Comparison of ENCODE assay signal across 8 cellular contexts in the genomic region with DNA sequence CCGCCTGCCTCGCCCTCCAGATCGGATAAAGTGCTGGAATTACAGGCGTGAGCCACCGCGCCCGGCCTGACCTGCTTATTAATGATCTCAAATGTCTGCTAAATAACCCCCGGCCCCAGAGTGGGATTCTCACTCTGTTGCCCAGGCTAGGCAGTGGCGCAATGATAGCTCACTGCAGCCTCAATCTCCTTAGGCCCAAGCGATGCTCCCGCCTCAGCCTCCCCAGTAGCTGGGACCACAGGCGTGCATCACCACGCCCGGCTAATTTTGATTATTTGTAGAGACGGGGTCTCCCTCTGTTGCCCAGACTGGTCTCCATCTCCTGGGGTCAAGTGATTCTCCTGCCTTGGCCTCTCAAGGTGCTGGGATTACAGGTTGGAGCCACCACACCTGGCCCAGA. TPM values are rescaled to one million over a fixed set of nuclear protein-coding genes. Genes with fewer than 3 reads are reported as not detected.
DNase-seq lines count a peak whose midpoint lies in the region; TF ChIP-seq lines count a peak whose summit lies in the region.

No MANE protein-coding gene starts in this region.

- H3K4me3 ChIP-seq in GM12864 (ENCODE audit: low read depth, low read length) (peak overlapping the region; percentile 92), skeletal muscle cell (ENCODE audit: low read depth, low read length) (peak overlapping the region; percentile 76)

- no peak overlapping the region for H3K27ac Mint-ChIP-seq in endothelial cell (ENCODE audit: unreplicated experiment)

- peak overlapping the region; percentile 93 for H3K4me3 Mint-ChIP-seq in endothelial cell (ENCODE audit: unreplicated experiment)

- H3K27ac ChIP-seq in RWPE1: peak overlapping the region; percentile 100

- H3K27me3 Mint-ChIP-seq in endothelial cell (ENCODE audit: unreplicated experiment): peaks cover 20% of the 10 kb centered on the region

- no peak for DNase-seq in GM12864 (ENCODE audit: low read depth)
- no peak for DNase-seq in RWPE1 (ENCODE audit: low spot score)
- DNase-seq in endothelial cell (ENCODE audit: low spot score): no peak
- no peak for DNase-seq in skeletal muscle cell (ENCODE audit: low read depth)
- DNase-seq in stimulated activated CD4-positive, alpha-beta T cell treated with anti-CD3 and anti-CD28 coated beads, Interleukin-2, amount 100 ng/mL, for 24 hours: no peak
- DNase-seq in NCI-H2196 (lab: John Stamatoyannopoulos, UW; ENCODE audit: unreplicated experiment): no peak
- no peak for DNase-seq in DMS 273 (lab: John Stamatoyannopoulos, UW; ENCODE audit: unreplicated experiment)
- no peak for DNase-seq in activated CD4-positive, alpha-beta T cell treated with anti-CD3 and anti-CD28 coated beads, Interleukin-2, amount 50 U/mL, for 48 hours

- no peak for TF ChIP-seq CTCF in GM12864 (IDR thresholded peaks at IDR 0.05; ENCODE audit: low read depth, low read length, missing control alignments)
- no peak for TF ChIP-seq CTCF in RWPE1 (conservative IDR thresholded peaks at IDR 0.05; ENCODE audit: low read depth)
- no peak for TF ChIP-seq CTCF in endothelial cell (IDR thresholded peaks at IDR 0.05; ENCODE audit: unreplicated experiment)

- no peaks in the 10 kb centered on the region for H3K36me3 Mint-ChIP-seq in endothelial cell (ENCODE audit: low read depth, unreplicated experiment)

- CTCF ChIA-PET in RWPE1 (lab: Yijun Ruan, JAX): interaction anchor here (0.6 to 1.6 kb wide), 7 partner anchors 9 to 128 kb away, joined by 3 to 5 read pairs (median 4); no protein-coding TSS in a partner anchor

- POLR2A ChIA-PET in RWPE1 (lab: Yijun Ruan, JAX; ENCODE audit: low non-redundant PET): interaction anchor here (0.6 kb wide), 1 partner anchor 54 kb away, joined by 3 read pairs; no protein-coding TSS in a partner anchor

- H3K4me1 Mint-ChIP-seq in endothelial cell (ENCODE audit: unreplicated experiment): peaks cover 7% of the 10 kb centered on the region

- H3K9me3 Mint-ChIP-seq in endothelial cell (ENCODE audit: unreplicated experiment): no peaks in the 10 kb centered on the region

RNA-seq across cellular contexts. Expression of a gene that starts 0.6 kb away (rescaled TPM):
- 175 TPM for total RNA-seq in endothelial cell (ENCODE audit: unreplicated experiment)

RNA-seq across cellular contexts. Expression of a gene that starts 3.1 kb away (rescaled TPM):
- total RNA-seq in endothelial cell (ENCODE audit: unreplicated experiment): 10.4 TPM

RNA-seq across cellular contexts. Expression of a gene that starts 7.5 kb away (rescaled TPM):
- total RNA-seq in endothelial cell (ENCODE audit: unreplicated experiment): 204 TPM

RNA-seq across cellular contexts. Expression of a gene that starts 28.2 kb away (rescaled TPM):
- total RNA-seq in endothelial cell (ENCODE audit: unreplicated experiment): 315 TPM

RNA-seq across cellular contexts. Expression of a gene that starts 34.4 kb away (rescaled TPM):
- 22.7 TPM for total RNA-seq in endothelial cell (ENCODE audit: unreplicated experiment)
